In the genomic region with DNA sequence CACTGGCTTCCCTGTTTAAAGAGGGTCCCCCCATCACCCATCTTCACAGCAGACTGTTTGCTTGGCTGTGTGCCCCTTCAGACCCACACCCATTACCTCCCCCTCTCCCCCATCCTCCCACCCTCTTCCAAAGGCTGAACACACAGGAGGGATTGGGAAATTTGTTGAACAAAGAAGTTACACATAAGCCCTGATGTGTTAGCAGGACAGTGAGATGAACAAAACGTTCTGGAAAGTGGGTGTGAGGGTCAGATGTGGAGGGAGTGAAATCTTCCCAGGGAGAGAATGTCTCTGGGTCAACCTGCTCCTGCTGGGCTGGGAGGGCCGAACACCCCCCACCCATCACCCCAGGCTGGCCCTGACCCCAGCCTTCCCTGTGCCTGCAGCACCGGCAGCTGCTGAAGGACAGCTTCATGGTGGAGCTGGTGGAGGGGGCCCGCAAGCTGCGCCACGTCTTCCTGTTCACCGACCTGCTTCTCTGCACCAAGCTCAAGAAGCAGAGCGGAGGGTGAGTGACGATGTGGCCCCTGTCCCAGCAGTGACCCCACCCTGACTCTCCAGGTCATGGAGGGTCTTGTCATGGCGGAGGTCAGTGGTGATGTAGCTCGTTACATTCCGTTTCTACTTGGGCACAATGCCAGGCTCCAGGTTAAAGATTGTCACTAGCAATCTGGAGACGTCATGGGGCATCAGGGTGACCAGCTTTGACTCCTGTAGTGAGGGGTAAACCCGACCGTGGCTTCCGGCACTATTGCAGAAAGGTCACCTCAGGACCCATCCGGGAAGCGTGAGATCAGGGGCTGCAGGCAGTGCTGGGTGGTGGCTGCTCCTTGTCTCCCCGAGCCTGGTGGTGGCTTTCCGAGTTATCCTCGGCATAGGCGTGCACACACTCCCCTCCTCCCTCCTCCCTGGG, we compare ENCODE assay signal across 2 cellular contexts.
TF ChIP-seq lines count a peak whose summit lies in the region.

No MANE protein-coding gene starts in this region.

TF ChIP-seq in K562, 482 proteins besides CTCF, POLR2A, EP300 and RAD21 (continued from another document):
- TF ChIP-seq NEUROD1 (IDR thresholded peaks at IDR 0.05; ENCODE audit: borderline replicate concordance, low read depth, low read length, partially characterized antibody), result no peak

TF ChIP-seq in HepG2, 621 proteins besides CTCF, POLR2A, EP300 and RAD21 (continued from another document and continues in another):
- TF ChIP-seq, protein P1, sequence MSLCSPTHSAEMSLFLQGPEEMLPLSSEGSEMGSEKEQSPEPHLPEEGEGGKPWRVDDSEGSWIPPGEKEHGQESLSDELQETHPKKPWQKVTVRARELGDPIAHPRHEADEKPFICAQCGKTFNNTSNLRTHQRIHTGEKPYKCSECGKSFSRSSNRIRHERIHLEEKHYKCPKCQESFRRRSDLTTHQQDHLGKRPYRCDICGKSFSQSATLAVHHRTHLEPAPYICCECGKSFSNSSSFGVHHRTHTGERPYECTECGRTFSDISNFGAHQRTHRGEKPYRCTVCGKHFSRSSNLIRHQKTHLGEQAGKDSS (CRISPR knock-in tag; IDR thresholded peaks at IDR 0.05; ENCODE audit: borderline replicate concordance, low read depth), result no peak
- TF ChIP-seq SP5 (CRISPR knock-in tag; IDR thresholded peaks at IDR 0.05; ENCODE audit: borderline replicate concordance, low read depth) (peak; percentile 33; the same call in 1 of the 2 replicates), MIER2 (CRISPR knock-in tag; IDR thresholded peaks at IDR 0.05) (0 out of 2 replicates have a peak, but pooled peaks have one; percentile 26), HOXA3 (CRISPR knock-in tag; IDR thresholded peaks at IDR 0.05) (peak; percentile 24), IRX3 (CRISPR knock-in tag; IDR thresholded peaks at IDR 0.05; ENCODE audit: borderline replicate concordance, low read depth) (no peak), TFAP4 (IDR thresholded peaks at IDR 0.05; ENCODE audit: borderline replicate concordance, low read depth) (peak; percentile 40; the same call in 1 of the 2 replicates), ZBTB38 (CRISPR knock-in tag; IDR thresholded peaks at IDR 0.05) (peak; percentile 64), NONO (IDR thresholded peaks at IDR 0.05) (no peak), NONO (CRISPR knock-in tag; conservative IDR thresholded peaks at IDR 0.05) (0 out of 2 replicates have a peak, but pooled peaks have one; percentile 43), ZNF333 (CRISPR knock-in tag; IDR thresholded peaks at IDR 0.05; ENCODE audit: borderline replicate concordance) (no peak), CHD4 (IDR thresholded peaks at IDR 0.05; ENCODE audit: borderline replicate concordance, low read length) (no peak), TRIM22 (IDR thresholded peaks at IDR 0.05) (no peak), PAXIP1 (CRISPR knock-in tag; conservative IDR thresholded peaks at IDR 0.05) (peak; percentile 73), TBX2 (CRISPR knock-in tag; IDR thresholded peaks at IDR 0.05; ENCODE audit: borderline replicate concordance) (peak; percentile 58; the same call in 1 of the 2 replicates), SOX13 (IDR thresholded peaks at IDR 0.05) (no peak), SOX13 (CRISPR knock-in tag; conservative IDR thresholded peaks at IDR 0.05 in 1 of 2, IDR thresholded peaks at IDR 0.05 in 1 of 2) (peak in 1 of 2 experiments; percentile 87; a peak in 2 of 4 replicates), HNF4A (CRISPR knock-in tag; IDR thresholded peaks at IDR 0.05) (peak; percentile 38), KDM1A (CRISPR knock-in tag; IDR thresholded peaks at IDR 0.05) (peak; percentile 4; the same call in 1 of the 2 replicates), THAP7 (CRISPR knock-in tag; IDR thresholded peaks at IDR 0.05) (no peak), POGZ (CRISPR knock-in tag; IDR thresholded peaks at IDR 0.05) (no peak), ZNF281 (CRISPR knock-in tag; IDR thresholded peaks at IDR 0.05; ENCODE audit: borderline replicate concordance) (peak; percentile 66; the same call in 1 of the 2 replicates), NCOA2 (CRISPR knock-in tag; IDR thresholded peaks at IDR 0.05) (peak; percentile 33; the same call in 1 of the 2 replicates), ZNF44 (CRISPR knock-in tag; IDR thresholded peaks at IDR 0.05) (no peak), ZFX (CRISPR knock-in tag; IDR thresholded peaks at IDR 0.05; ENCODE audit: low read depth) (0 out of 2 replicates have a peak, but pooled peaks have one; percentile 17), ZNF556 (CRISPR knock-in tag; IDR thresholded peaks at IDR 0.05; ENCODE audit: borderline replicate concordance) (0 out of 2 replicates have a peak, but pooled peaks have one; percentile 62), ZNF567 (CRISPR knock-in tag; IDR thresholded peaks at IDR 0.05; ENCODE audit: borderline replicate concordance) (0 out of 2 replicates have a peak, but pooled peaks have one; percentile 38), ZNF274 (CRISPR knock-in tag; IDR thresholded peaks at IDR 0.05) (0 out of 2 replicates have a peak, but pooled peaks have one; percentile 34), HMG20A (CRISPR knock-in tag; IDR thresholded peaks at IDR 0.05; ENCODE audit: borderline replicate concordance) (0 out of 2 replicates have a peak, but pooled peaks have one; percentile 17), HES4 (CRISPR knock-in tag; IDR thresholded peaks at IDR 0.05; ENCODE audit: borderline replicate concordance) (no peak), ZBED4 (CRISPR knock-in tag; IDR thresholded peaks at IDR 0.05; ENCODE audit: borderline replicate concordance) (0 out of 2 replicates have a peak, but pooled peaks have one; percentile 34), ZFP1 (CRISPR knock-in tag; IDR thresholded peaks at IDR 0.05) (0 out of 2 replicates have a peak, but pooled peaks have one; percentile 34), ZBTB7B (CRISPR knock-in tag; IDR thresholded peaks at IDR 0.05) (peak; percentile 70), KDM3A (CRISPR knock-in tag; IDR thresholded peaks at IDR 0.05; ENCODE audit: low read depth) (no peak), SOX6 (IDR thresholded peaks at IDR 0.05) (no peak), SOX6 (CRISPR knock-in tag; IDR thresholded peaks at IDR 0.05) (peak; percentile 87), RARA (CRISPR knock-in tag; IDR thresholded peaks at IDR 0.05) (peak; percentile 22; the same call in 1 of the 2 replicates), FOXP1 (IDR thresholded peaks at IDR 0.05) (no peak), FOXP1 (CRISPR knock-in tag; IDR thresholded peaks at IDR 0.05) (0 out of 2 replicates have a peak, but pooled peaks have one; percentile 14), CEBPB (IDR thresholded peaks at IDR 0.05; ENCODE audit: borderline replicate concordance, low read depth, low read length) (peak; percentile 85)
- TF ChIP-seq, protein P2, sequence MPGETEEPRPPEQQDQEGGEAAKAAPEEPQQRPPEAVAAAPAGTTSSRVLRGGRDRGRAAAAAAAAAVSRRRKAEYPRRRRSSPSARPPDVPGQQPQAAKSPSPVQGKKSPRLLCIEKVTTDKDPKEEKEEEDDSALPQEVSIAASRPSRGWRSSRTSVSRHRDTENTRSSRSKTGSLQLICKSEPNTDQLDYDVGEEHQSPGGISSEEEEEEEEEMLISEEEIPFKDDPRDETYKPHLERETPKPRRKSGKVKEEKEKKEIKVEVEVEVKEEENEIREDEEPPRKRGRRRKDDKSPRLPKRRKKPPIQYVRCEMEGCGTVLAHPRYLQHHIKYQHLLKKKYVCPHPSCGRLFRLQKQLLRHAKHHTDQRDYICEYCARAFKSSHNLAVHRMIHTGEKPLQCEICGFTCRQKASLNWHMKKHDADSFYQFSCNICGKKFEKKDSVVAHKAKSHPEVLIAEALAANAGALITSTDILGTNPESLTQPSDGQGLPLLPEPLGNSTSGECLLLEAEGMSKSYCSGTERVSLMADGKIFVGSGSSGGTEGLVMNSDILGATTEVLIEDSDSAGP (CRISPR knock-in tag; IDR thresholded peaks at IDR 0.05; ENCODE audit: borderline replicate concordance), result peak; percentile 47; the same call in 1 of the 2 replicates
